ENCODE assay signal across 24 cellular contexts in the genomic region with DNA sequence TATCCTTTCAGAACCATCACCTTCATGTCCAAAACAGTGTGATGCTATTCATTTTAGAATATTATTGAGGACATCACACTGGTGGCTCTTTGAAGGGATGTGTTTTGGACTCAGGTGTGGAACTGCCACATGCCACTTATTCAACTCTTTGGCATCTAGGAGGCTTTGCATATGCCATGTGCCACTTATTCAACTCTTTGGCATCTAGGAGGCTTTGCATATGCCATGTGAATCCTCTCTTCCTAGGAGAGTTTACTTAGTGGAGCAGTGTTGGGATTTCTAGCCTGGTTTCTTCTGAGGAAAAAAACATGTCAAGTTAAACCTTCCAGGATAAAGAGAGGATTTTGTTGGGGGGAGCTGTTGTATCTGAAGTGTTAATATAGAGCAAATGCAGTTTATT.
A peak's percentile ranks its signal among the peaks of the same experiment; 100 is the strongest.
DNase-seq lines count a peak whose midpoint lies in the region; ATAC-seq, FAIRE-seq and TF ChIP-seq lines count a peak whose summit lies in the region.
"Had no signal": no experiment of that assay in that cellular context is flagged by ENCODE, and none has a peak within 500 bp of the region (broad histone marks: within the 10 kb centered on the region; RNA-seq: fewer than 3 reads in every experiment).

No MANE protein-coding gene starts in this region.

- H3K4me2 ChIP-seq in A549, result peak overlapping the region; percentile 20
- H3K4me2 ChIP-seq in neural progenitor cell, result peak overlapping the region; percentile 33
- H3K4me2 ChIP-seq in MM.1S (ENCODE audit: low read depth, low read length), result no peak overlapping the region

- no peak for TF ChIP-seq RAD21 in A549 (conservative IDR thresholded peaks at IDR 0.05 in 1 of 2, IDR thresholded peaks at IDR 0.05 in 1 of 2)

- H3K4me3 ChIP-seq in A549 (no peak overlapping the region), endodermal cell (ENCODE audit: low read length) (no peak overlapping the region), neural progenitor cell (no peak overlapping the region), MM.1S (ENCODE audit: low read length) (no peak overlapping the region)
- H3K4me3 ChIP-seq: SJSA1 had no signal

- no peak for FAIRE-seq in A549 (lab: Jason Lieb, UNC)

- H4K20me1 ChIP-seq in neural progenitor cell (ENCODE audit: low read depth) (peaks cover 26% of the 10 kb centered on the region), MM.1S (ENCODE audit: insufficient read depth, low read length) (no peaks in the 10 kb centered on the region)

- H3K79me2 ChIP-seq in neural progenitor cell (ENCODE audit: low read depth), result peaks cover 43% of the 10 kb centered on the region
- no peaks in the 10 kb centered on the region; the same call in 1 of the 2 replicates for H3K79me2 ChIP-seq in MM.1S (ENCODE audit: low read length)

- H3K9ac ChIP-seq in endodermal cell (ENCODE audit: extremely low read depth, low read length, poor library complexity, severe bottlenecking), result no peak overlapping the region
- H3K9ac ChIP-seq in neural progenitor cell, result no peak overlapping the region
- H3K9ac ChIP-seq in MM.1S (ENCODE audit: low read length), result no peak overlapping the region

- H3K9me3 Mint-ChIP-seq in endodermal cell, result peaks cover 8% of the 10 kb centered on the region
- H3K9me3 Mint-ChIP-seq in neural progenitor cell, result peaks cover 2% of the 10 kb centered on the region

- H3K4me3 Mint-ChIP-seq in endodermal cell, result no peak overlapping the region
- H3K4me3 Mint-ChIP-seq in neural progenitor cell, result no peak overlapping the region
- H3K4me3 Mint-ChIP-seq: B cell, nephron progenitor cell had no signal

- H3K4me1 Mint-ChIP-seq in endodermal cell (peaks cover 42% of the 10 kb centered on the region), neural progenitor cell (peaks cover 42% of the 10 kb centered on the region)

- H2AFZ ChIP-seq in neural progenitor cell (replicated peaks) (no peak overlapping the region), MM.1S (ENCODE audit: low read length) (no peak overlapping the region)

- ATAC-seq in A549 (peak in 1 of 2 experiments; percentile 44; a peak in 2 of 6 replicates), GM21717 (IDR thresholded peaks at IDR 0.05; ENCODE audit: unreplicated experiment) (no peak)
- ATAC-seq: esophagus mucosa, left cardiac atrium had no signal

- no peak for TF ChIP-seq POLR2A in A549 (IDR thresholded peaks at IDR 0.05; ENCODE audit: low read length)

- no peaks in the 10 kb centered on the region for H3K9me2 ChIP-seq in MM.1S (replicated peaks; ENCODE audit: insufficient read depth, low read length)

- TF ChIP-seq CTCF in A549 (IDR thresholded peaks at IDR 0.05) (no peak), endodermal cell (conservative IDR thresholded peaks at IDR 0.05) (no peak), neural progenitor cell (IDR thresholded peaks at IDR 0.05) (no peak), MM.1S (IDR thresholded peaks at IDR 0.05; ENCODE audit: low read length) (no peak)

- CTCF ChIA-PET in A549 (lab: Yijun Ruan, JAX), result interaction anchor here (1.2 kb wide), 1 partner anchor 10 kb away, joined by 3 read pairs; no protein-coding TSS in a partner anchor

- H3K36me3 ChIP-seq in endodermal cell (ENCODE audit: control insufficient read depth, insufficient read depth, low read length) (no peaks in the 10 kb centered on the region), neural progenitor cell (no peaks in the 10 kb centered on the region), MM.1S (replicated peaks; ENCODE audit: insufficient read depth, low read length) (no peaks in the 10 kb centered on the region)
- H3K36me3 ChIP-seq: SJSA1 had no signal

- H3K27me3 ChIP-seq in endodermal cell (ENCODE audit: control insufficient read depth, insufficient read depth, low read length, poor library complexity, severe bottlenecking), result no peaks in the 10 kb centered on the region
- no peaks in the 10 kb centered on the region for H3K27me3 ChIP-seq in neural progenitor cell
- H3K27me3 ChIP-seq in MM.1S (replicated peaks; ENCODE audit: insufficient read depth, low read length), result no peaks in the 10 kb centered on the region
- H3K27me3 ChIP-seq: dorsolateral prefrontal cortex, SJSA1 had no signal

- no peak for TF ChIP-seq EP300 in A549 (IDR thresholded peaks at IDR 0.05)

- POLR2A ChIA-PET in A549 (lab: Yijun Ruan, JAX), result no interaction called here

- no peaks in the 10 kb centered on the region for H3K27me3 Mint-ChIP-seq in endodermal cell (ENCODE audit: insufficient read depth)
- H3K27me3 Mint-ChIP-seq in neural progenitor cell (ENCODE audit: insufficient read depth, low read depth), result no peaks in the 10 kb centered on the region
- H3K27me3 Mint-ChIP-seq: B cell had no signal

- H3K27ac Mint-ChIP-seq in endodermal cell, result peak overlapping the region; percentile 56
- peak overlapping the region; percentile 9 for H3K27ac Mint-ChIP-seq in neural progenitor cell
- H3K27ac Mint-ChIP-seq: B cell, nephron progenitor cell had no signal

- no peak overlapping the region for H3K27ac ChIP-seq in A549
- no peak overlapping the region for H3K27ac ChIP-seq in endodermal cell (ENCODE audit: low read depth, low read length)
- peak overlapping the region; percentile 13 for H3K27ac ChIP-seq in neural progenitor cell
- no peak overlapping the region for H3K27ac ChIP-seq in MM.1S (ENCODE audit: low read length)
- H3K27ac ChIP-seq: HL-60, SJSA1 had no signal

- H3F3A ChIP-seq in neural progenitor cell (ENCODE audit: low read depth) (peaks cover 26% of the 10 kb centered on the region), MM.1S (ENCODE audit: insufficient read depth, low read length) (no peaks in the 10 kb centered on the region)

- DNase-seq in A549 (ENCODE audit: low read depth in 1 of 2, low spot score in 1 of 2), result no peak
- DNase-seq in M059J (ENCODE audit: low read depth), result peak; percentile 15
- no peak for DNase-seq in endodermal cell
- no peak for DNase-seq in neural progenitor cell (ENCODE audit: low spot score)
- DNase-seq in DMS114 treated with DMSO at 0.1 percent for 48 hours (lab: John Stamatoyannopoulos, UW; ENCODE audit: unreplicated experiment), result no peak
- DNase-seq in NCI-H446 (lab: John Stamatoyannopoulos, UW), result no peak
- no peak for DNase-seq in MM.1S
- DNase-seq: 8988T; activated CD4-positive, alpha-beta T cell treated with anti-CD3 and anti-CD28 coated beads, Interleukin-2, amount 50 U/mL, for 48 hours; amniotic stem cell; KBM-7; left cardiac atrium; midbrain; NCI-H187; NCI-H226; nephron progenitor cell; stimulated activated CD4-positive, alpha-beta T cell treated with anti-CD3 and anti-CD28 coated beads, Interleukin-4, amount 100 ng/mL, for 4 hours; T-helper 2 cell had no signal

- H3K9me3 ChIP-seq in A549 (no peaks in the 10 kb centered on the region), endodermal cell (ENCODE audit: control insufficient read depth, low read length) (peaks cover 4% of the 10 kb centered on the region), neural progenitor cell (ENCODE audit: low read depth) (no peaks in the 10 kb centered on the region), MM.1S (replicated peaks; ENCODE audit: insufficient read depth, low read length) (no peaks in the 10 kb centered on the region)
- H3K9me3 ChIP-seq: SJSA1 had no signal

- H3K36me3 Mint-ChIP-seq in endodermal cell (ENCODE audit: low read depth) (peaks cover 14% of the 10 kb centered on the region), neural progenitor cell (no peaks in the 10 kb centered on the region)

- H3K4me1 ChIP-seq in A549 (peaks cover 43% of the 10 kb centered on the region), endodermal cell (ENCODE audit: control insufficient read depth, insufficient read depth, low read length) (peaks cover 21% of the 10 kb centered on the region), neural progenitor cell (peaks cover 33% of the 10 kb centered on the region), MM.1S (ENCODE audit: low read length) (no peaks in the 10 kb centered on the region)

TF ChIP-seq in A549, 52 proteins besides CTCF, POLR2A, EP300 and RAD21:
- TF ChIP-seq, protein P1, sequence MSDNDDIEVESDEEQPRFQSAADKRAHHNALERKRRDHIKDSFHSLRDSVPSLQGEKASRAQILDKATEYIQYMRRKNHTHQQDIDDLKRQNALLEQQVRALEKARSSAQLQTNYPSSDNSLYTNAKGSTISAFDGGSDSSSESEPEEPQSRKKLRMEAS (IDR thresholded peaks at IDR 0.05), result 0 out of 2 replicates have a peak, but pooled peaks have one; percentile 14
- TF ChIP-seq FOXS1 (CRISPR knock-in tag; IDR thresholded peaks at IDR 0.05), result no peak
